ENCODE assay signal across 31 cellular contexts in genomic region chr3:15558581-15558980, GRCh38.
"Had no signal": no experiment of that assay in that cellular context is flagged by ENCODE, and none has a peak within 500 bp of the region (broad histone marks: within the 10 kb centered on the region; RNA-seq: fewer than 3 reads in every experiment).

No MANE protein-coding gene starts in this region.

- H3K27ac ChIP-seq: adrenal gland, ascending aorta, cardiac muscle cell had no signal

- H3K4me3 ChIP-seq: adrenal gland, ascending aorta, cardiac muscle cell had no signal

- FAIRE-seq: bronchial epithelial cell, TTC549 had no signal

- H3K9me3 ChIP-seq: adrenal gland, ascending aorta had no signal

- ATAC-seq: activated T-helper 17 cell treated with anti-CD3 and anti-CD28 coated beads, Interleukin-2, amount 50 U/mL, for 72 hours had no signal

- H3K4me1 ChIP-seq: ascending aorta had no signal

- H3K27me3 ChIP-seq: adrenal gland, ascending aorta, cardiac muscle cell had no signal

- DNase-seq: activated B cell treated with CpG ODN at 0.5 μM for 24 hours; activated CD4-positive, alpha-beta memory T cell treated with anti-CD3 and anti-CD28 coated beads for 36 hours; activated CD4-positive, alpha-beta T cell treated with anti-CD3 and anti-CD28 coated beads for 4 hours; activated CD4-positive, alpha-beta T cell treated with anti-CD3 and anti-CD28 coated beads, Interleukin-2, amount 10 ng/mL, durations not matched to agents 24 days and 14 days; activated CD4-positive, alpha-beta T cell treated with anti-CD3 and anti-CD28 coated beads, Interleukin-2, amount 50 U/mL, for 1 hour; activated CD4-positive, alpha-beta T cell treated with anti-CD3 and anti-CD28 coated beads, Interleukin-2, amount 50 U/mL, for 4 hours; activated CD4-positive, CD25-positive, alpha-beta regulatory T cell treated with anti-CD3 and anti-CD28 coated beads, Interleukin-2, amount 50 U/mL, for 72 hours; activated CD8-positive, alpha-beta memory T cell treated with anti-CD3 and anti-CD28 coated beads, Interleukin-2, amount 50 U/mL, for 4 hours; activated CD8-positive, alpha-beta T cell treated with anti-CD3 and anti-CD28 coated beads for 36 hours; activated effector memory CD4-positive, alpha-beta T cell treated with anti-CD3 and anti-CD28 coated beads, Interleukin-2, amount 50 U/mL, for 16 hours; activated gamma-delta T cell treated with Interleukin-2 at 50 U/mL for 16 hours; activated naive CD4-positive, alpha-beta T cell; activated naive CD4-positive, alpha-beta T cell treated with anti-CD3 and anti-CD28 coated beads for 36 hours; activated naive CD4-positive, alpha-beta T cell treated with anti-CD3 and anti-CD28 coated beads, Interleukin-2, amount 50 U/mL, for 16 hours; activated naive CD8-positive, alpha-beta T cell treated with anti-CD3 and anti-CD28 coated beads for 36 hours; activated T-cell treated with anti-CD3 and anti-CD28 coated beads for 4 hours; activated T-cell treated with anti-CD3 and anti-CD28 coated beads, Interleukin-2, amount 50 U/mL, for 1 hour; activated T-cell treated with anti-CD3 and anti-CD28 coated beads, Interleukin-2, amount 50 U/mL, for 4 hours; activated T-cell treated with anti-CD3 and anti-CD28 coated beads, Interleukin-2, amount 50 U/mL, for 72 hours; adrenal gland; amniotic stem cell; caudate nucleus; cerebellar nuclear complex; T-helper 1 cell; T-helper 2 cell; T-helper 9 cell had no signal
